ENCODE assay signal across 7 cellular contexts in the genomic region with DNA sequence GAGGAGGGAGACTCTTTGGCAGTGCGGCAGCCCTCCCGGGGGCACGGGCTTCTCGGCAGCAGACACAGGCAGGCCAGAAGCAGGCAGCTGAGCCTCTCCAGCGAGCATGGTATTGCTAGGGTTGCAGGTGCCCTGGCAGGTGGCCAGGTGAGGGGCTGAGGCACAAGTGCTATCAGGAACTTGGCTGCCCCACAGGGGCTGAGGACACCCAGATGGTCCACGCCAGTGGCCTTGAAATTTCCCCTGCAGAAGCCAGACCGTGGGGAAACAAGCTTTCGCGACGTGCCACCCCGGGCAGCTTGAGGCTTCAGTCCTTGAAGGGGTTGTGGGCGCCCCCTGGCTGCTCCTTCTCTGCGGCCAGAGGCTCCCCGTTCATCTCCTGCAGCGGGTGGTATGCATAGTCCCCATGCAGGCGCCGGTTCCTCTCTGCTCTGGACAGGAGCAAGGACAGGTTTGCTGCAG. TPM values are rescaled to one million over a fixed set of nuclear protein-coding genes. Genes with fewer than 3 reads are reported as not detected.
DNase-seq lines count a peak whose midpoint lies in the region; ATAC-seq, FAIRE-seq and TF ChIP-seq lines count a peak whose summit lies in the region.

No MANE protein-coding gene starts in this region.

- no peaks in the 10 kb centered on the region for H3K36me3 ChIP-seq in H1 (ENCODE audit: control insufficient read depth in 2 of 4, insufficient read depth in 4 of 4, low read length in 3 of 4)

- 0 out of 2 replicates have a peak overlapping the region, but pooled peaks have one; percentile 29 for H2BK15ac ChIP-seq in H1 (ENCODE audit: low read length)

- no peak overlapping the region for H4K91ac ChIP-seq in H1 (replicated peaks; ENCODE audit: insufficient read length, low read length)

- no peaks in the 10 kb centered on the region for H4K20me1 ChIP-seq in H1 (replicated peaks in 1 of 2; ENCODE audit: control insufficient read depth in 1 of 2, insufficient read depth in 2 of 2, low read length in 2 of 2)

- peaks cover 5% of the 10 kb centered on the region for H3K36me3 Mint-ChIP-seq in activated T-helper 17 cell treated with anti-CD3 and anti-CD28 coated beads, Interleukin-2, amount 50 U/mL, for 72 hours (ENCODE audit: low read depth)

- no peaks in the 10 kb centered on the region for H3K27me3 Mint-ChIP-seq in activated T-helper 17 cell treated with anti-CD3 and anti-CD28 coated beads, Interleukin-2, amount 50 U/mL, for 72 hours

- FAIRE-seq in H1 (lab: Jason Lieb, UNC) (no peak), HTR-8/SVneo (lab: Jason Lieb, UNC) (no peak)

- no peak overlapping the region for H3K4me3 Mint-ChIP-seq in activated T-helper 17 cell treated with anti-CD3 and anti-CD28 coated beads, Interleukin-2, amount 50 U/mL, for 72 hours

- H3K18ac ChIP-seq in H1 (ENCODE audit: extremely low read depth, low read length) = no peak overlapping the region; the same call in none of the 2 replicates

- no peak overlapping the region for H3K4me2 ChIP-seq in H1 (ENCODE audit: insufficient read depth in 1 of 2, low read depth in 2 of 2, low read length in 2 of 2)

- H3K4me3 ChIP-seq in H1 (ENCODE audit: extremely low read depth in 1 of 4, insufficient read depth in 2 of 4, low read depth in 3 of 4, low read length in 4 of 4) = no peak overlapping the region

- no peak overlapping the region for H3K56ac ChIP-seq in H1 (replicated peaks; ENCODE audit: insufficient read length, low read depth, low read length)

- H2AFZ ChIP-seq in H1 (ENCODE audit: low read length) = no peak overlapping the region

- no peak overlapping the region for H3K4ac ChIP-seq in H1 (replicated peaks; ENCODE audit: insufficient read length, low read depth, low read length)

- H4K5ac ChIP-seq in H1 (ENCODE audit: insufficient read length, low read depth, low read length) = no peak overlapping the region

- H3K23me2 ChIP-seq in H1 (ENCODE audit: low read depth, low read length) = no peaks in the 10 kb centered on the region

- no peak overlapping the region for H2AK5ac ChIP-seq in H1 (ENCODE audit: low read depth, low read length)

- no peaks in the 10 kb centered on the region for H3K4me1 Mint-ChIP-seq in activated T-helper 17 cell treated with anti-CD3 and anti-CD28 coated beads, Interleukin-2, amount 50 U/mL, for 72 hours

- peaks cover 0 to 4% (median 1%) of the 10 kb centered on the region in 4 experiments; a peak in 3 of 7 replicates for H3K4me1 ChIP-seq in H1 (replicated peaks in 1 of 4; ENCODE audit: control insufficient read depth in 3 of 4, insufficient read depth in 4 of 4, low read length in 3 of 4)

- WGBS in H1 (ENCODE audit: extremely low coverage in 1 of 2, insufficient coverage in 1 of 2, insufficient read length in 1 of 2, insufficient replicate concordance in 2 of 2, low coverage in 1 of 2, low lambda C conversion rate in 2 of 2, missing lambda C conversion rate in 1 of 2), 2 experiments = 41% methylated on average over 17 of the region's 17 CpGs; no CpG with 5 or more reads in 1 of the 2 experiments

- no peak overlapping the region for H3K14ac ChIP-seq in H1 (ENCODE audit: insufficient read length)

- no peak for ATAC-seq in activated T-helper 17 cell treated with anti-CD3 and anti-CD28 coated beads, Interleukin-2, amount 50 U/mL, for 72 hours (replicated peaks)

- H2BK12ac ChIP-seq in H1 (ENCODE audit: low read depth, low read length) = 0 out of 2 replicates have a peak overlapping the region, but pooled peaks have one; percentile 68

- H3K9ac ChIP-seq in H1 (replicated peaks in 1 of 4; ENCODE audit: extremely low read depth in 1 of 4, low read depth in 3 of 4, low read length in 3 of 4) = no peak overlapping the region

- CTCF ChIA-PET in H1 (lab: Charles Lee; ENCODE audit: partially characterized antibody) = interaction anchor here (0.6 to 3.7 kb wide), 26 partner anchors 9 to 442 kb away, joined by 3 to 30 read pairs (median 4); partner anchors contain the start of genes NAGPA and SEC14L5

- H3K23ac ChIP-seq in H1 (ENCODE audit: insufficient read length) = no peak overlapping the region

- H3K9me3 ChIP-seq in H1 (ENCODE audit: insufficient read depth in 2 of 2, low read depth in 1 of 2, low read length in 1 of 2) = no peaks in the 10 kb centered on the region

- H2BK20ac ChIP-seq in H1 (ENCODE audit: low read length) = 0 out of 2 replicates have a peak overlapping the region, but pooled peaks have one; percentile 61

- TF ChIP-seq EP300 in H1 (IDR thresholded peaks at IDR 0.05; ENCODE audit: borderline replicate concordance in 1 of 2, low read depth in 2 of 2, low read length in 2 of 2) = no peak

- no peaks in the 10 kb centered on the region for H3K27me3 ChIP-seq in H1 (replicated peaks in 1 of 4; ENCODE audit: control insufficient read depth in 3 of 4, extremely low read depth in 1 of 4, insufficient read depth in 3 of 4, low read length in 3 of 4)

- no peak overlapping the region for H2BK5ac ChIP-seq in H1 (ENCODE audit: low read depth, low read length)

- no peak overlapping the region for H3K27ac ChIP-seq in H1 (ENCODE audit: low read depth, low read length)

- H3K27ac Mint-ChIP-seq in activated T-helper 17 cell treated with anti-CD3 and anti-CD28 coated beads, Interleukin-2, amount 50 U/mL, for 72 hours = no peak overlapping the region

- H3K9me3 Mint-ChIP-seq in activated T-helper 17 cell treated with anti-CD3 and anti-CD28 coated beads, Interleukin-2, amount 50 U/mL, for 72 hours = no peaks in the 10 kb centered on the region

- no peaks in the 10 kb centered on the region for H3K79me2 ChIP-seq in H1 (ENCODE audit: control insufficient read depth in 1 of 2, insufficient read depth in 2 of 2, low read length in 2 of 2)

- POLR2A ChIA-PET in H1 (lab: Charles Lee; ENCODE audit: partially characterized antibody) = interaction anchor here (0.6 to 2.2 kb wide), 4 partner anchors 9 to 735 kb away, joined by 4 to 8 read pairs (median 6); partner anchors contain the start of genes NAGPA and SEC14L5

- TF ChIP-seq CTCF in GM13977 (IDR thresholded peaks at IDR 0.05; ENCODE audit: extremely low read depth, insufficient read depth, missing control alignments) (peak; percentile 26), H1 (IDR thresholded peaks at IDR 0.05; ENCODE audit: control extremely low read depth in 1 of 3, insufficient read depth in 1 of 3, low read depth in 1 of 3, low read length in 3 of 3) (peak; percentile 71 to 86 (median 80))

- no peak overlapping the region for H2BK120ac ChIP-seq in H1 (replicated peaks; ENCODE audit: low read depth, low read length)

- DNase-seq in GM13977 (ENCODE audit: low spot score) (no peak), NCI-H2227 treated with DMSO at 0.1 percent for 48 hours (lab: John Stamatoyannopoulos, UW) (peak; percentile 10), H1 (ENCODE audit: low read depth in 1 of 2, low spot score in 2 of 2) (peak; percentile 39 to 86), putamen (ENCODE audit: low spot score) (peak; percentile 74), HTR-8/SVneo (ENCODE audit: insufficient read length, low spot score) (no peak)
- DNase-seq in stimulated activated CD4-positive, alpha-beta T cell treated with anti-CD3 and anti-CD28 coated beads, Interleukin-4, amount 100 ng/mL, for 24 hours = no peak

- no peak overlapping the region for H4K8ac ChIP-seq in H1 (ENCODE audit: extremely low read depth, insufficient read depth, low read length)

- no peaks in the 10 kb centered on the region for H3K79me1 ChIP-seq in H1 (ENCODE audit: low read depth, low read length)

- no peak for TF ChIP-seq POLR2A in H1 (IDR thresholded peaks at IDR 0.05; ENCODE audit: control extremely low read depth in 1 of 2, low read depth in 2 of 2, low read length in 2 of 2)

- peak; percentile 63 to 73 for TF ChIP-seq RAD21 in H1 (IDR thresholded peaks at IDR 0.05 in 1 of 2, conservative IDR thresholded peaks at IDR 0.05 in 1 of 2; ENCODE audit: low read depth in 2 of 2, low read length in 2 of 2)

- in situ Hi-C loops in GM13977 (cut with MboI; ENCODE audit: low pct_unique_long_range_greater_than_20kb, low sequenced_read_pairs, unreplicated experiment) = no loop called here

TF ChIP-seq in H1, 55 proteins besides CTCF, POLR2A, EP300 and RAD21 (continues in another document):
- TF ChIP-seq POLR2AphosphoS5 (IDR thresholded peaks at IDR 0.05; ENCODE audit: low read depth, low read length) = no peak

RNA-seq across cellular contexts. Expression of gene NAGPA, which starts 8.5 kb away (rescaled TPM):
- total RNA-seq in H1 (2021; fragmentation: NEBNext Ultra II Directional; extraction: Animal tissue kit (Norgen Biotek cat#: 25700)) = 13.2 and 13.6 TPM in 2 replicates
- 10.1 and 13.6 TPM in 2 replicates for polyA plus RNA-seq in H1 (2011; rRNA removed)
- 11.1 TPM for polyA plus RNA-seq in H1 (2011; cell fraction: cytosol; rRNA removed)
- polyA plus RNA-seq in H1 (2011; cell fraction: nucleus; rRNA removed) = 22.2 TPM
- polyA plus RNA-seq in H1 (2012, experiment 1 of 2) = 6.7 to 12.4 TPM (median 10.6 TPM) in 4 replicates
- polyA plus RNA-seq in H1 (2012, experiment 2 of 2) = 7.6 TPM
- 11.8 TPM for polyA plus RNA-seq in H1 (2013, experiment 1 of 2)
- 10.6 TPM for polyA plus RNA-seq in H1 (2013, experiment 2 of 2)
- polyA minus RNA-seq in H1 (2011; rRNA and poly(A)+ RNA removed) = 6.0 and 7.2 TPM in 2 replicates
- 4.6 TPM for polyA minus RNA-seq in H1 (2011; cell fraction: cytosol; rRNA and poly(A)+ RNA removed)
- polyA minus RNA-seq in H1 (2011; cell fraction: nucleus; rRNA and poly(A)+ RNA removed) = 10.6 TPM
- total RNA-seq in activated T-helper 17 cell treated with anti-CD3 and anti-CD28 coated beads, Interleukin-2, amount 50 U/mL, for 72 hours = 10 to 100 TPM in 1 of 2 donors, 1 to 10 TPM in 1; 8.5 to 18.6 TPM

RNA-seq across cellular contexts. Expression of gene C16orf89, which starts 40.6 kb away (rescaled TPM):
- total RNA-seq in H1 (2021; fragmentation: NEBNext Ultra II Directional; extraction: Animal tissue kit (Norgen Biotek cat#: 25700)) = 6.7 and 10.6 TPM in 2 replicates
- polyA plus RNA-seq in H1 (2011; rRNA removed) = 9.9 and 11.0 TPM in 2 replicates
- polyA plus RNA-seq in H1 (2011; cell fraction: cytosol; rRNA removed) = 11.4 TPM
- polyA plus RNA-seq in H1 (2011; cell fraction: nucleus; rRNA removed) = 6.9 TPM
- 4.8 to 10.2 TPM (median 9.6 TPM) in 4 replicates for polyA plus RNA-seq in H1 (2012, experiment 1 of 2)
- polyA plus RNA-seq in H1 (2012, experiment 2 of 2) = 21.5 TPM
- polyA plus RNA-seq in H1 (2013, experiment 1 of 2) = 10.1 TPM
- 15.1 TPM for polyA plus RNA-seq in H1 (2013, experiment 2 of 2)
- polyA minus RNA-seq in H1 (2011; rRNA and poly(A)+ RNA removed) = 5.7 and 7.5 TPM in 2 replicates
- polyA minus RNA-seq in H1 (2011; cell fraction: cytosol; rRNA and poly(A)+ RNA removed) = 5.3 TPM
- 7.6 TPM for polyA minus RNA-seq in H1 (2011; cell fraction: nucleus; rRNA and poly(A)+ RNA removed)
- total RNA-seq in activated T-helper 17 cell treated with anti-CD3 and anti-CD28 coated beads, Interleukin-2, amount 50 U/mL, for 72 hours = not detected

RNA-seq across cellular contexts. Expression of gene ALG1, which starts 46.4 kb away (rescaled TPM):
- 34.8 and 35.7 TPM in 2 replicates for total RNA-seq in H1 (2021; fragmentation: NEBNext Ultra II Directional; extraction: Animal tissue kit (Norgen Biotek cat#: 25700))
- polyA plus RNA-seq in H1 (2011; rRNA removed) = 45.7 and 46.5 TPM in 2 replicates
- 42.0 TPM for polyA plus RNA-seq in H1 (2011; cell fraction: cytosol; rRNA removed)
- polyA plus RNA-seq in H1 (2011; cell fraction: nucleus; rRNA removed) = 51.3 TPM
- 24.1 to 36.4 TPM (median 33.7 TPM) in 4 replicates for polyA plus RNA-seq in H1 (2012, experiment 1 of 2)
- 47.3 TPM for polyA plus RNA-seq in H1 (2012, experiment 2 of 2)
- 48.4 TPM for polyA plus RNA-seq in H1 (2013, experiment 1 of 2)
- 53.2 TPM for polyA plus RNA-seq in H1 (2013, experiment 2 of 2)
- polyA minus RNA-seq in H1 (2011; rRNA and poly(A)+ RNA removed) = 81.3 and 93.9 TPM in 2 replicates
- polyA minus RNA-seq in H1 (2011; cell fraction: cytosol; rRNA and poly(A)+ RNA removed) = 18.3 TPM
- 43.5 TPM for polyA minus RNA-seq in H1 (2011; cell fraction: nucleus; rRNA and poly(A)+ RNA removed)
- total RNA-seq in activated T-helper 17 cell treated with anti-CD3 and anti-CD28 coated beads, Interleukin-2, amount 50 U/mL, for 72 hours = 10 to 100 TPM; 15.1 to 38.1 TPM

Comparison
In these comparisons a context has a peak if more than half of its experiments do, and no peak if none do; other contexts are left out.
1. DNase-seq: peak in NCI-H2227 treated with DMSO at 0.1 percent for 48 hours (single experiment), H1 (2 of 2) and putamen (single experiment); none in GM13977 (single experiment), HTR-8/SVneo (single experiment) and stimulated activated CD4-positive, alpha-beta T cell treated with anti-CD3 and anti-CD28 coated beads, Interleukin-4, amount 100 ng/mL, for 24 hours (single experiment).